Comparison of ENCODE assay signal across 1 cellular context in genomic region chr14:92105845-92106094, GRCh38.
TF ChIP-seq lines count a peak whose summit lies in the region.

No MANE protein-coding gene starts in this region.

TF ChIP-seq in GM23338, 12 proteins besides CTCF, POLR2A, EP300 and RAD21 (continued from another document):
- no peak for TF ChIP-seq ZNF462 (CRISPR knock-in tag; IDR thresholded peaks at IDR 0.05)
- TF ChIP-seq NANOG (IDR thresholded peaks at IDR 0.05; ENCODE audit: borderline replicate concordance) = no peak
- TF ChIP-seq EZH2 (IDR thresholded peaks at IDR 0.05; ENCODE audit: low read depth, unreplicated experiment) = no peak
- TF ChIP-seq ZNF114 (CRISPR knock-in tag; IDR thresholded peaks at IDR 0.05) = no peak
- TF ChIP-seq STAT1 (IDR thresholded peaks at IDR 0.05; ENCODE audit: unreplicated experiment) = no peak
- no peak for TF ChIP-seq ETS1 (IDR thresholded peaks at IDR 0.05)
- no peak for TF ChIP-seq CREB1 (CRISPR knock-in tag; IDR thresholded peaks at IDR 0.05; ENCODE audit: low read depth)
- no peak for TF ChIP-seq ZNF331 (CRISPR knock-in tag; IDR thresholded peaks at IDR 0.05; ENCODE audit: low read depth)
